In genomic region chr10:63267414-63268138, GRCh38 we compare ENCODE assay signal across 8 cellular contexts.
DNase-seq lines count a peak whose midpoint lies in the region; ATAC-seq and TF ChIP-seq lines count a peak whose summit lies in the region.

No MANE protein-coding gene starts in this region.

- peak overlapping the region; percentile 81 to 87 for H3K4me3 ChIP-seq in neutrophil (ENCODE audit: low read depth in 1 of 2, low read length in 1 of 2)

- H3K36me3 Mint-ChIP-seq in activated T-cell treated with anti-CD3 and anti-CD28 coated beads, Interleukin-2, amount 50 U/mL, for 4 hours (ENCODE audit: insufficient read depth): peaks cover 2% of the 10 kb centered on the region
- H3K36me3 Mint-ChIP-seq in activated CD4-positive, alpha-beta memory T cell treated with anti-CD3 and anti-CD28 coated beads, Interleukin-2, amount 10 ng/mL, durations not matched to agents 7 days and 5 days (ENCODE audit: low read depth): peaks cover 20% of the 10 kb centered on the region

- H3K4me3 Mint-ChIP-seq in activated T-cell treated with anti-CD3 and anti-CD28 coated beads, Interleukin-2, amount 50 U/mL, for 4 hours: peak overlapping the region; percentile 97
- peak overlapping the region; percentile 93 for H3K4me3 Mint-ChIP-seq in activated CD4-positive, alpha-beta memory T cell treated with anti-CD3 and anti-CD28 coated beads, Interleukin-2, amount 10 ng/mL, durations not matched to agents 7 days and 5 days

- no peaks in the 10 kb centered on the region for H3K9me3 Mint-ChIP-seq in activated T-cell treated with anti-CD3 and anti-CD28 coated beads, Interleukin-2, amount 50 U/mL, for 4 hours
- H3K9me3 Mint-ChIP-seq in activated CD4-positive, alpha-beta memory T cell treated with anti-CD3 and anti-CD28 coated beads, Interleukin-2, amount 10 ng/mL, durations not matched to agents 7 days and 5 days: no peaks in the 10 kb centered on the region

- H3K4me1 Mint-ChIP-seq in activated T-cell treated with anti-CD3 and anti-CD28 coated beads, Interleukin-2, amount 50 U/mL, for 4 hours (ENCODE audit: low read depth): peaks cover 17% of the 10 kb centered on the region
- H3K4me1 Mint-ChIP-seq in activated CD4-positive, alpha-beta memory T cell treated with anti-CD3 and anti-CD28 coated beads, Interleukin-2, amount 10 ng/mL, durations not matched to agents 7 days and 5 days: peaks cover 18% of the 10 kb centered on the region

- peak overlapping the region; percentile 99 for H3K27ac Mint-ChIP-seq in activated CD4-positive, alpha-beta memory T cell treated with anti-CD3 and anti-CD28 coated beads, Interleukin-2, amount 10 ng/mL, durations not matched to agents 7 days and 5 days

- H3K27me3 Mint-ChIP-seq in activated T-cell treated with anti-CD3 and anti-CD28 coated beads, Interleukin-2, amount 50 U/mL, for 4 hours (ENCODE audit: low read depth): no peaks in the 10 kb centered on the region
- no peaks in the 10 kb centered on the region for H3K27me3 Mint-ChIP-seq in activated CD4-positive, alpha-beta memory T cell treated with anti-CD3 and anti-CD28 coated beads, Interleukin-2, amount 10 ng/mL, durations not matched to agents 7 days and 5 days

- DNase-seq in activated T-cell treated with anti-CD3 and anti-CD28 coated beads, Interleukin-2, amount 50 U/mL, for 4 hours: no peak
- no peak for DNase-seq in activated T-cell treated with anti-CD3 and anti-CD28 coated beads, Interleukin-2, amount 50 U/mL, for 1 hour
- DNase-seq in LHCN-M2 (ENCODE audit: low read depth) (peak; percentile 85), foreskin keratinocyte (peak; percentile 59 to 80), occipital lobe (lab: John Stamatoyannopoulos, UW) (no peak)
- DNase-seq in activated CD4-positive, alpha-beta memory T cell treated with anti-CD3 and anti-CD28 coated beads, Interleukin-2, amount 10 ng/mL, durations not matched to agents 7 days and 5 days: no peak
- no peak for DNase-seq in activated CD4-positive, alpha-beta T cell treated with anti-CD3 and anti-CD28 coated beads, Interleukin-2, amount 50 U/mL, for 4 hours

- CTCF ChIA-PET in activated CD4-positive, alpha-beta memory T cell treated with anti-CD3 and anti-CD28 coated beads, Interleukin-2, amount 10 ng/mL, durations not matched to agents 7 days and 5 days (lab: Charles Lee): interaction anchor here (0.9 to 2.9 kb wide), 8 partner anchors 12 to 453 kb away, joined by 3 to 14 read pairs (median 5); no protein-coding TSS in a partner anchor

- H3K4me1 ChIP-seq in foreskin keratinocyte (peaks cover 16% of the 10 kb centered on the region), neutrophil (ENCODE audit: control insufficient read depth in 1 of 2, insufficient read depth in 1 of 2, low read depth in 1 of 2, low read length in 1 of 2) (peaks cover 34 to 38% of the 10 kb centered on the region in 2 experiments)

- no peak for ATAC-seq in activated T-cell treated with anti-CD3 and anti-CD28 coated beads, Interleukin-2, amount 50 U/mL, for 4 hours
- peak; percentile 30 for ATAC-seq in foreskin keratinocyte

- no peaks in the 10 kb centered on the region for H3K9me3 ChIP-seq in neutrophil

- H3K27me3 ChIP-seq in foreskin keratinocyte (no peaks in the 10 kb centered on the region), neutrophil (no peaks in the 10 kb centered on the region)

- TF ChIP-seq CTCF in foreskin keratinocyte (conservative IDR thresholded peaks at IDR 0.05): no peak
- TF ChIP-seq CTCF in neutrophil (IDR thresholded peaks at IDR 0.05): no peak

- POLR2A ChIA-PET in activated CD4-positive, alpha-beta memory T cell treated with anti-CD3 and anti-CD28 coated beads, Interleukin-2, amount 10 ng/mL, durations not matched to agents 7 days and 5 days (lab: Charles Lee): interaction anchor here (0.5 to 5.3 kb wide), 21 partner anchors 10 to 1366 kb away, joined by 3 to 58 read pairs (median 12); partner anchors contain the start of genes ARID5B, JMJD1C, NRBF2 and REEP3

- H3K36me3 ChIP-seq in neutrophil: peaks cover 5% of the 10 kb centered on the region

- H3K27ac ChIP-seq in foreskin keratinocyte: peak overlapping the region; percentile 96
- H3K27ac ChIP-seq in neutrophil: peak overlapping the region; percentile 95

Comparison
In these comparisons a context has a peak if more than half of its experiments do, and no peak if none do; other contexts are left out.
1. DNase-seq: peak in LHCN-M2 (single experiment) and foreskin keratinocyte (2 of 2); none in activated T-cell treated with anti-CD3 and anti-CD28 coated beads, Interleukin-2, amount 50 U/mL, for 4 hours (single experiment), activated T-cell treated with anti-CD3 and anti-CD28 coated beads, Interleukin-2, amount 50 U/mL, for 1 hour (single experiment), activated CD4-positive, alpha-beta memory T cell treated with anti-CD3 and anti-CD28 coated beads, Interleukin-2, amount 10 ng/mL, durations not matched to agents 7 days and 5 days (single experiment), occipital lobe (single experiment) and activated CD4-positive, alpha-beta T cell treated with anti-CD3 and anti-CD28 coated beads, Interleukin-2, amount 50 U/mL, for 4 hours (0 of 2).